Comparison of ENCODE assay signal across 8 cellular contexts in genomic region chr11:85810871-85811611, GRCh38. TPM values are rescaled to one million over a fixed set of nuclear protein-coding genes. Genes with fewer than 3 reads are reported as not detected.
DNase-seq lines count a peak whose midpoint lies in the region; ATAC-seq, FAIRE-seq and TF ChIP-seq lines count a peak whose summit lies in the region.

Gene SYTL2 (minus strand): TSS chr11:85811141. CDS start chr11:85757725, 53,416 bp downstream.

- H3K36me3 Mint-ChIP-seq in activated CD8-positive, alpha-beta memory T cell treated with anti-CD3 and anti-CD28 coated beads, Interleukin-2, amount 10 ng/mL, durations not matched to agents 7 days and 5 days = no peaks in the 10 kb centered on the region

- peak in 1 of 3 experiments; percentile 21; a peak in 1 of 4 replicates for TF ChIP-seq CTCF in H1 (IDR thresholded peaks at IDR 0.05; ENCODE audit: control extremely low read depth in 1 of 3, insufficient read depth in 1 of 3, low read depth in 1 of 3, low read length in 3 of 3)

- peak within 1 kb of the TSS; percentile 75 for H3K4me3 ChIP-seq in ACC112 (ENCODE audit: low read depth, low read length)
- H3K4me3 ChIP-seq in H1 (ENCODE audit: extremely low read depth in 1 of 4, insufficient read depth in 2 of 4, low read depth in 3 of 4, low read length in 4 of 4) = peak within 1 kb of the TSS; percentile 55 to 91 (median 68)
- H3K4me3 ChIP-seq in mesodermal cell (ENCODE audit: extremely low read depth, insufficient read depth, low read length, poor library complexity, severe bottlenecking) = peak within 1 kb of the TSS; percentile 40

- H3K4ac ChIP-seq in H1 (replicated peaks; ENCODE audit: insufficient read length, low read depth, low read length) = no peak within 1 kb of the TSS

- no peak within 1 kb of the TSS for H4K8ac ChIP-seq in H1 (ENCODE audit: extremely low read depth, insufficient read depth, low read length)

- DNase-seq in NCI-H526 treated with DMSO at 0.1 percent for 48 hours (lab: John Stamatoyannopoulos, UW) (peak; percentile 56), H1 (ENCODE audit: low read depth in 1 of 2, low spot score in 2 of 2) (peak in 1 of 2 experiments; percentile 87)
- peak; percentile 79 for DNase-seq in activated CD8-positive, alpha-beta memory T cell treated with anti-CD3 and anti-CD28 coated beads, Interleukin-2, amount 10 ng/mL, durations not matched to agents 7 days and 5 days
- DNase-seq in stimulated activated CD8-positive, alpha-beta memory T cell treated with anti-CD3 and anti-CD28 coated beads, Interleukin-12 subunit alpha, Interleukin-12 subunit beta, amount 100 ng/mL, for 4 hours (ENCODE audit: low read depth) = peak; percentile 70

- no peak within 1 kb of the TSS for H3K14ac ChIP-seq in H1 (ENCODE audit: insufficient read length)

- peak within 1 kb of the TSS in 1 of 4 experiments; percentile 36; a peak in 1 of 7 replicates for H3K9ac ChIP-seq in H1 (replicated peaks in 1 of 4; ENCODE audit: extremely low read depth in 1 of 4, low read depth in 3 of 4, low read length in 3 of 4)

- H2AFZ ChIP-seq in ACC112 (ENCODE audit: low read length, unreplicated experiment) (peak within 1 kb of the TSS; percentile 41), H1 (ENCODE audit: low read length) (peak within 1 kb of the TSS; percentile 99)

- POLR2A ChIA-PET in H1 (lab: Charles Lee; ENCODE audit: partially characterized antibody) = interaction anchor here (0.6 to 1.5 kb wide), 2 partner anchors 118 to 163 kb away, joined by 3 to 8 read pairs; partner anchors contain the start of gene TMEM126A

- peaks cover 10% of the 10 kb centered on the region; the same call in 1 of the 2 replicates for H3K23me2 ChIP-seq in H1 (ENCODE audit: low read depth, low read length)

- CTCF ChIA-PET in activated CD8-positive, alpha-beta memory T cell treated with anti-CD3 and anti-CD28 coated beads, Interleukin-2, amount 10 ng/mL, durations not matched to agents 7 days and 5 days (lab: Charles Lee) = interaction anchor here (0.5 to 1.8 kb wide), 9 partner anchors 13 to 146 kb away, joined by 3 to 8 read pairs (median 3); partner anchors contain the start of genes CCDC83 and CREBZF
- CTCF ChIA-PET in H1 (lab: Charles Lee; ENCODE audit: partially characterized antibody) = interaction anchor here (0.6 to 3.6 kb wide), 8 partner anchors 11 to 159 kb away, joined by 3 to 22 read pairs (median 3); partner anchors contain the start of gene CCDC83

- no peaks in the 10 kb centered on the region for H3K79me1 ChIP-seq in H1 (ENCODE audit: low read depth, low read length)

- no peaks in the 10 kb centered on the region for H3K27me3 ChIP-seq in ACC112 (ENCODE audit: insufficient read depth, low read length)
- peaks cover 0 to 35% (median 18%) of the 10 kb centered on the region in 4 experiments; a peak in 6 of 7 replicates for H3K27me3 ChIP-seq in H1 (replicated peaks in 1 of 4; ENCODE audit: control insufficient read depth in 3 of 4, extremely low read depth in 1 of 4, insufficient read depth in 3 of 4, low read length in 3 of 4)

- no peak within 1 kb of the TSS for H2BK5ac ChIP-seq in H1 (ENCODE audit: low read depth, low read length)

- H3K23ac ChIP-seq in H1 (ENCODE audit: insufficient read length) = no peak within 1 kb of the TSS

- no peak for TF ChIP-seq RAD21 in H1 (IDR thresholded peaks at IDR 0.05 in 1 of 2, conservative IDR thresholded peaks at IDR 0.05 in 1 of 2; ENCODE audit: low read depth in 2 of 2, low read length in 2 of 2)

- H3K9me3 ChIP-seq in H1 (ENCODE audit: insufficient read depth in 2 of 2, low read depth in 1 of 2, low read length in 1 of 2) (no peaks in the 10 kb centered on the region), mesodermal cell (ENCODE audit: control insufficient read depth, low read length) (no peaks in the 10 kb centered on the region)

- H4K5ac ChIP-seq in H1 (ENCODE audit: insufficient read length, low read depth, low read length) = no peak within 1 kb of the TSS

- no peak for TF ChIP-seq EP300 in H1 (IDR thresholded peaks at IDR 0.05; ENCODE audit: borderline replicate concordance in 1 of 2, low read depth in 2 of 2, low read length in 2 of 2)

- H3K27ac Mint-ChIP-seq in activated CD8-positive, alpha-beta memory T cell treated with anti-CD3 and anti-CD28 coated beads, Interleukin-2, amount 10 ng/mL, durations not matched to agents 7 days and 5 days = peak within 1 kb of the TSS; percentile 73

- no peaks in the 10 kb centered on the region for H3K9me3 Mint-ChIP-seq in activated CD8-positive, alpha-beta memory T cell treated with anti-CD3 and anti-CD28 coated beads, Interleukin-2, amount 10 ng/mL, durations not matched to agents 7 days and 5 days (ENCODE audit: low read depth)

- H2BK15ac ChIP-seq in H1 (ENCODE audit: low read length) = no peak within 1 kb of the TSS

- peak within 1 kb of the TSS; percentile 86 for H3K4me3 Mint-ChIP-seq in activated CD8-positive, alpha-beta memory T cell treated with anti-CD3 and anti-CD28 coated beads, Interleukin-2, amount 10 ng/mL, durations not matched to agents 7 days and 5 days

- H3K4me1 ChIP-seq in ACC112 (ENCODE audit: control insufficient read depth, insufficient read depth, low read length, unreplicated experiment) (peaks cover 17% of the 10 kb centered on the region), H1 (replicated peaks in 1 of 4; ENCODE audit: control insufficient read depth in 3 of 4, insufficient read depth in 4 of 4, low read length in 3 of 4) (peaks cover 0 to 3% (median 2%) of the 10 kb centered on the region in 4 experiments; a peak in 4 of 7 replicates), mesodermal cell (ENCODE audit: control insufficient read depth, insufficient read depth, low read length, poor library complexity, severe bottlenecking) (peaks cover 18% of the 10 kb centered on the region)

- H3K79me2 ChIP-seq in ACC112 (ENCODE audit: control insufficient read depth, insufficient read depth, low read length, unreplicated experiment) (no peaks in the 10 kb centered on the region), H1 (ENCODE audit: control insufficient read depth in 1 of 2, insufficient read depth in 2 of 2, low read length in 2 of 2) (no peaks in the 10 kb centered on the region)

- H3K27me3 Mint-ChIP-seq in activated CD8-positive, alpha-beta memory T cell treated with anti-CD3 and anti-CD28 coated beads, Interleukin-2, amount 10 ng/mL, durations not matched to agents 7 days and 5 days = no peaks in the 10 kb centered on the region

- 0 out of 3 replicates have a peak, but pooled peaks of 1 of the 2 experiments have one; percentile 18 for TF ChIP-seq POLR2A in H1 (IDR thresholded peaks at IDR 0.05; ENCODE audit: control extremely low read depth in 1 of 2, low read depth in 2 of 2, low read length in 2 of 2)

- H3K18ac ChIP-seq in H1 (ENCODE audit: extremely low read depth, low read length) = no peak within 1 kb of the TSS; the same call in none of the 2 replicates

- H2BK12ac ChIP-seq in H1 (ENCODE audit: low read depth, low read length) = 0 out of 2 replicates have a peak within 1 kb of the TSS, but pooled peaks have one; percentile 50

- ATAC-seq in GM18867 (IDR thresholded peaks at IDR 0.05; ENCODE audit: unreplicated experiment) = peak; percentile 95
- ATAC-seq in HG03066 (IDR thresholded peaks at IDR 0.05; ENCODE audit: low read depth, unreplicated experiment) = peak; percentile 75
- peak; percentile 97 for ATAC-seq in activated CD8-positive, alpha-beta memory T cell treated with anti-CD3 and anti-CD28 coated beads, Interleukin-2, amount 10 ng/mL, durations not matched to agents 7 days and 5 days

- no peak within 1 kb of the TSS for H2BK120ac ChIP-seq in H1 (replicated peaks; ENCODE audit: low read depth, low read length)

- H4K91ac ChIP-seq in H1 (replicated peaks; ENCODE audit: insufficient read length, low read length) = no peak within 1 kb of the TSS

- H3K4me2 ChIP-seq in H1 (ENCODE audit: insufficient read depth in 1 of 2, low read depth in 2 of 2, low read length in 2 of 2) = peak within 1 kb of the TSS; percentile 83 to 91

- H3K27ac ChIP-seq in ACC112 (ENCODE audit: low read depth, low read length) (no peak within 1 kb of the TSS), H1 (ENCODE audit: low read depth, low read length) (no peak within 1 kb of the TSS), mesodermal cell (ENCODE audit: low read depth, low read length, severe bottlenecking) (peak within 1 kb of the TSS; percentile 66)

- no peak within 1 kb of the TSS for H2AK5ac ChIP-seq in H1 (ENCODE audit: low read depth, low read length)

- H3K4me1 Mint-ChIP-seq in activated CD8-positive, alpha-beta memory T cell treated with anti-CD3 and anti-CD28 coated beads, Interleukin-2, amount 10 ng/mL, durations not matched to agents 7 days and 5 days = peaks cover 26% of the 10 kb centered on the region

- no peak within 1 kb of the TSS for H3K56ac ChIP-seq in H1 (replicated peaks; ENCODE audit: insufficient read length, low read depth, low read length)

- no peaks in the 10 kb centered on the region for H3K36me3 ChIP-seq in ACC112 (ENCODE audit: insufficient read depth, low read length)
- H3K36me3 ChIP-seq in H1 (ENCODE audit: control insufficient read depth in 2 of 4, insufficient read depth in 4 of 4, low read length in 3 of 4) = no peaks in the 10 kb centered on the region
- no peaks in the 10 kb centered on the region for H3K36me3 ChIP-seq in mesodermal cell (ENCODE audit: control insufficient read depth, insufficient read depth, low read length)

- FAIRE-seq in H1 (lab: Jason Lieb, UNC) = no peak

- H2BK20ac ChIP-seq in H1 (ENCODE audit: low read length) = no peak within 1 kb of the TSS

- WGBS in H1 (ENCODE audit: extremely low coverage in 1 of 2, insufficient coverage in 1 of 2, insufficient read length in 1 of 2, insufficient replicate concordance in 2 of 2, low coverage in 1 of 2, low lambda C conversion rate in 2 of 2, missing lambda C conversion rate in 1 of 2), 2 experiments = 3% methylated on average over 31 of the region's 72 CpGs; no CpG with 5 or more reads in 1 of the 2 experiments
- WGBS in mesodermal cell (ENCODE audit: insufficient coverage in 2 of 2), 2 experiments = 0 to 1% methylated on average over 35 to 40 of the region's 72 CpGs

- no peaks in the 10 kb centered on the region for H4K20me1 ChIP-seq in H1 (replicated peaks in 1 of 2; ENCODE audit: control insufficient read depth in 1 of 2, insufficient read depth in 2 of 2, low read length in 2 of 2)

RNA-seq across cellular contexts. Expression of gene SYTL2, which starts in this region (rescaled TPM):
- total RNA-seq in activated CD8-positive, alpha-beta memory T cell treated with anti-CD3 and anti-CD28 coated beads, Interleukin-2, amount 10 ng/mL, durations not matched to agents 7 days and 5 days = 10 to 100 TPM; 73.7 to 78.0 TPM
- total RNA-seq in H1 (2021; fragmentation: NEBNext Ultra II Directional; extraction: Animal tissue kit (Norgen Biotek cat#: 25700)) = 9.1 TPM in 2 replicates
- 1.1 and 1.3 TPM in 2 replicates for polyA plus RNA-seq in H1 (2011; rRNA removed)
- 2.4 TPM for polyA plus RNA-seq in H1 (2011; cell fraction: cytosol; rRNA removed)
- polyA plus RNA-seq in H1 (2011; cell fraction: nucleus; rRNA removed) = 2.9 TPM
- 2.4 to 3.3 TPM (median 2.7 TPM) in 4 replicates for polyA plus RNA-seq in H1 (2012, experiment 1 of 2)
- polyA plus RNA-seq in H1 (2012, experiment 2 of 2) = 0.09 TPM
- polyA plus RNA-seq in H1 (2013, experiment 1 of 2) = 12.3 TPM
- polyA plus RNA-seq in H1 (2013, experiment 2 of 2) = 11.8 TPM
- 2.9 and 4.1 TPM in 2 replicates for polyA minus RNA-seq in H1 (2011; rRNA and poly(A)+ RNA removed)
- 2.5 TPM for polyA minus RNA-seq in H1 (2011; cell fraction: cytosol; rRNA and poly(A)+ RNA removed)
- 11.5 TPM for polyA minus RNA-seq in H1 (2011; cell fraction: nucleus; rRNA and poly(A)+ RNA removed)
- 11.4 TPM for polyA plus RNA-seq in mesodermal cell (2013, experiment 1 of 2)
- 7.7 TPM for polyA plus RNA-seq in mesodermal cell (2013, experiment 2 of 2)
